ENCODE assay signal across 26 cellular contexts in the genomic region with DNA sequence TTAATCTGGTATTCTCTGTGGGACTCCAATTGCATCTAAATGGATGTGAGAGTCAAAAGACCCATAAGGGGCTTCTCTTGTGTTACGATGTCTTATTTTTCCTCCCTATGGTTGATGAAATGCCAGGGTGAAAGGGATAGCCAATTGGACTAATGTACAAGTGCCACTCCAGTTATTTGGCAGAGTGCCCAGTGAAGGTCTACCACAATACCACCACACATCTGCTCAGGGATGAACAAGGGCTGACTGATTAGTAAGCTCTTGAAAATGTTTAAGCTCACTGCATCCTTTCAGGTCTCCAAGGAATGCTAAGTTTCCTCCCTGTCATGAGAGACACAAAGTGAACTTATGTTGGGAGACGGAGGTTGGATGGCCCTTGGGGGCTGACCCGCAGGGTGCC. TPM values are rescaled to one million over a fixed set of nuclear protein-coding genes. Genes with fewer than 3 reads are reported as not detected.
"Had no signal": no experiment of that assay in that cellular context is flagged by ENCODE, and none has a peak within 500 bp of the region (broad histone marks: within the 10 kb centered on the region; RNA-seq: fewer than 3 reads in every experiment).

No MANE protein-coding gene starts in this region.

- DNase-seq: activated CD4-positive, alpha-beta T cell treated with anti-CD3 and anti-CD28 coated beads, Interleukin-2, amount 10 ng/mL, durations not matched to agents 24 days and 14 days; activated CD8-positive, alpha-beta memory T cell treated with anti-CD3 and anti-CD28 coated beads, Interleukin-2, amount 10 ng/mL, durations not matched to agents 7 days and 5 days; activated CD8-positive, alpha-beta T cell treated with anti-CD3 and anti-CD28 coated beads for 36 hours; activated gamma-delta T cell; activated naive CD4-positive, alpha-beta T cell treated with anti-CD3 and anti-CD28 coated beads, Interleukin-2, amount 50 U/mL, for 16 hours; activated naive CD8-positive, alpha-beta T cell treated with anti-CD3 and anti-CD28 coated beads, Interleukin-2, amount 50 U/mL, for 24 hours; activated T-cell treated with anti-CD3 and anti-CD28 coated beads for 4 hours; body of pancreas; cortex of kidney; endodermal cell; esophagus squamous epithelium; gastrocnemius medialis; hippocampal formation; left ventricle myocardium superior; mammary epithelial cell; midbrain; retina; spleen; stimulated activated CD4-positive, alpha-beta T cell treated with anti-CD3 and anti-CD28 coated beads, Interleukin-4, amount 100 ng/mL, for 1 hour; stimulated activated naive CD4-positive, alpha-beta T cell; testis; trophoblast cell; uterus had no signal

- H3K4me3 ChIP-seq: body of pancreas, cardiac muscle cell, esophagus squamous epithelium, gastrocnemius medialis, spleen, testis, uterus had no signal

- ATAC-seq: activated CD4-positive, CD25-positive, alpha-beta regulatory T cell treated with anti-CD3 and anti-CD28 coated beads, Interleukin-2, amount 50 U/mL, for 24 hours; activated CD8-positive, alpha-beta memory T cell treated with anti-CD3 and anti-CD28 coated beads, Interleukin-2, amount 10 ng/mL, durations not matched to agents 7 days and 5 days; activated CD8-positive, alpha-beta T cell treated with anti-CD3 and anti-CD28 coated beads for 36 hours; activated naive CD8-positive, alpha-beta T cell treated with anti-CD3 and anti-CD28 coated beads, Interleukin-2, amount 50 U/mL, for 24 hours; body of pancreas; gastrocnemius medialis; left ventricle myocardium superior; natural killer cell treated with Interleukin-12 subunit alpha and Interleukin-12 subunit beta and Interleukin-15 and Interleukin-18, amount 100 ng/mL, for 72 hours had no signal

RNA-seq across cellular contexts. Expression of a gene that starts 57.8 kb away (rescaled TPM):
- total RNA-seq: activated CD4-positive, alpha-beta T cell treated with anti-CD3 and anti-CD28 coated beads, Interleukin-2, amount 10 ng/mL, durations not matched to agents 24 days and 14 days; activated CD8-positive, alpha-beta memory T cell treated with anti-CD3 and anti-CD28 coated beads, Interleukin-2, amount 10 ng/mL, durations not matched to agents 7 days and 5 days; natural killer cell treated with Interleukin-12 subunit alpha and Interleukin-12 subunit beta and Interleukin-15 and Interleukin-18, amount 100 ng/mL, for 72 hours had no signal
